8 cellular contexts compared by ENCODE assay signal in genomic region chr4:95549246-95550138, GRCh38. TPM values are rescaled to one million over a fixed set of nuclear protein-coding genes. Genes with fewer than 3 reads are reported as not detected.
DNase-seq lines count a peak whose midpoint lies in the region; ATAC-seq, FAIRE-seq and TF ChIP-seq lines count a peak whose summit lies in the region.

No MANE protein-coding gene starts in this region.

- peak; percentile 39 for DNase-seq in GM06990 (ENCODE audit: extremely low read depth, insufficient read length)
- peak; percentile 38 for DNase-seq in activated naive CD8-positive, alpha-beta T cell treated with anti-CD3 and anti-CD28 coated beads for 36 hours
- DNase-seq in left cardiac atrium, result peak; percentile 74
- peak in 5 of 6 donors; percentile 9 to 71 (median 22) for DNase-seq in pancreas
- DNase-seq in cortex of kidney (lab: John Stamatoyannopoulos, UW), result no peak
- no peak for DNase-seq in UCSD-AML1 (lab: John Stamatoyannopoulos, UW; ENCODE audit: unreplicated experiment)

- intact Hi-C loops in left cardiac atrium (cut with DNase I), result no loop called here
- intact Hi-C loops in pancreas (cut with DNase I), result no loop called here

- H3K4me1 ChIP-seq in pancreas, result peaks cover 0 to 4% (median 0%) of the 10 kb centered on the region in 3 donors

- H3K27ac Mint-ChIP-seq in activated naive CD8-positive, alpha-beta T cell treated with anti-CD3 and anti-CD28 coated beads for 36 hours, result no peak overlapping the region

- no peaks in the 10 kb centered on the region for H3K36me3 Mint-ChIP-seq in activated naive CD8-positive, alpha-beta T cell treated with anti-CD3 and anti-CD28 coated beads for 36 hours

- peaks cover 22% of the 10 kb centered on the region for H3K4me1 Mint-ChIP-seq in activated naive CD8-positive, alpha-beta T cell treated with anti-CD3 and anti-CD28 coated beads for 36 hours

- peak; percentile 97 for ATAC-seq in GM21367 (IDR thresholded peaks at IDR 0.05; ENCODE audit: unreplicated experiment)
- ATAC-seq in HG03575 (IDR thresholded peaks at IDR 0.05; ENCODE audit: extremely low read depth, insufficient number of reproducible peaks, low FRiP score, unreplicated experiment), result peak; percentile 100
- peak; percentile 75 to 81 for ATAC-seq in left cardiac atrium
- peak; percentile 56 to 73 (median 70) for ATAC-seq in pancreas

- no peaks in the 10 kb centered on the region for H3K9me3 Mint-ChIP-seq in activated naive CD8-positive, alpha-beta T cell treated with anti-CD3 and anti-CD28 coated beads for 36 hours

- H3K27ac ChIP-seq in pancreas, result no peak overlapping the region

- 1% methylated on average over 61 to 64 of the region's 64 CpGs for WGBS in pancreas, 2 donors

- H3K4me3 Mint-ChIP-seq in activated naive CD8-positive, alpha-beta T cell treated with anti-CD3 and anti-CD28 coated beads for 36 hours, result peak overlapping the region; percentile 79

- no peak for FAIRE-seq in pancreas (lab: Jason Lieb, UNC)

- H3K27me3 ChIP-seq in GM06990 (replicated peaks; ENCODE audit: control insufficient read depth, insufficient read depth, low read length), result no peaks in the 10 kb centered on the region
- H3K27me3 ChIP-seq in pancreas, result peaks cover 0 to 10% (median 0%) of the 10 kb centered on the region in 4 donors

- H3K36me3 ChIP-seq in GM06990 (ENCODE audit: control insufficient read depth, insufficient read depth, low read length), result no peaks in the 10 kb centered on the region
- no peaks in the 10 kb centered on the region for H3K36me3 ChIP-seq in pancreas

- TF ChIP-seq CTCF in GM06990 (IDR thresholded peaks at IDR 0.05; ENCODE audit: insufficient read depth, low read length, poor library complexity, severe bottlenecking) (no peak), pancreas (IDR thresholded peaks at IDR 0.05) (no peak)

- H3K27me3 Mint-ChIP-seq in activated naive CD8-positive, alpha-beta T cell treated with anti-CD3 and anti-CD28 coated beads for 36 hours, result peaks cover 65% of the 10 kb centered on the region

- H3K9me3 ChIP-seq in pancreas, result no peaks in the 10 kb centered on the region

- H3K4me3 ChIP-seq in GM06990 (replicated peaks; ENCODE audit: low read depth, low read length) (peak overlapping the region; percentile 42), pancreas (peak overlapping the region; percentile 25 to 55 (median 32))

RNA-seq across cellular contexts. Expression of gene UNC5C, which starts 0.7 kb away (rescaled TPM):
- not detected for total RNA-seq in activated naive CD8-positive, alpha-beta T cell treated with anti-CD3 and anti-CD28 coated beads for 36 hours
- total RNA-seq in left cardiac atrium, result 1 to 10 TPM; 3.3 to 6.2 TPM
- under 1 TPM; 0.16 to 0.84 (median 0.36) TPM for total RNA-seq in pancreas
- under 1 TPM; 0.15 to 0.35 TPM for polyA plus RNA-seq in pancreas

Comparison
In these comparisons a context has a peak if more than half of its experiments do, and no peak if none do; other contexts are left out.
1. DNase-seq: peak in GM06990 (single experiment), activated naive CD8-positive, alpha-beta T cell treated with anti-CD3 and anti-CD28 coated beads for 36 hours (single experiment), left cardiac atrium (single experiment) and pancreas (5 of 6); none in cortex of kidney (single experiment) and UCSD-AML1 (single experiment).
2. Peak in every context shown above with its lines, with median percentiles within 50 percentile points of each other: ATAC-seq.